In genomic region chr6:157225575-157225995, GRCh38 we compare ENCODE assay signal across 16 cellular contexts.
DNase-seq lines count a peak whose midpoint lies in the region; ATAC-seq, FAIRE-seq and TF ChIP-seq lines count a peak whose summit lies in the region.
"Had no signal": no experiment of that assay in that cellular context is flagged by ENCODE, and none has a peak within 500 bp of the region (broad histone marks: within the 10 kb centered on the region; RNA-seq: fewer than 3 reads in every experiment).

No MANE protein-coding gene starts in this region.

- no peak overlapping the region for H3K23ac ChIP-seq in neuronal stem cell (ENCODE audit: low read depth, low read length, poor library complexity)

- H3K36me3 ChIP-seq in astrocyte (ENCODE audit: insufficient read depth, low read length) (no peaks in the 10 kb centered on the region), heart right ventricle (no peaks in the 10 kb centered on the region), neuronal stem cell (replicated peaks in 1 of 2; ENCODE audit: control insufficient read depth in 2 of 2, insufficient read depth in 2 of 2, low read length in 2 of 2) (peaks cover 0 to 2% of the 10 kb centered on the region in 2 donors), tibial artery (no peaks in the 10 kb centered on the region), body of pancreas (replicated peaks in 1 of 2; ENCODE audit: insufficient read depth in 1 of 2, low read depth in 2 of 2) (no peaks in the 10 kb centered on the region)

- H3K4me3 ChIP-seq in astrocyte (ENCODE audit: insufficient read depth, low read depth, low read length) (no peak overlapping the region), heart right ventricle (no peak overlapping the region), neuronal stem cell (ENCODE audit: low read length in 2 of 2) (no peak overlapping the region), tibial artery (no peak overlapping the region), body of pancreas (no peak overlapping the region)

- peak overlapping the region; percentile 3 for H2BK5ac ChIP-seq in neuronal stem cell (ENCODE audit: low read length)

- H2BK120ac ChIP-seq in neuronal stem cell (ENCODE audit: low read depth, low read length): no peak overlapping the region

- DNase-seq in astrocyte (ENCODE audit: low read depth) (no peak), heart right ventricle (no peak), neuronal stem cell (ENCODE audit: low spot score) (no peak), tibial artery (peak in 1 of 2 donors; percentile 79), body of pancreas (no peak)
- DNase-seq: activated CD4-positive, alpha-beta T cell treated with anti-CD3 and anti-CD28 coated beads for 48 hours; activated naive CD8-positive, alpha-beta T cell treated with anti-CD3 and anti-CD28 coated beads, Interleukin-2, amount 10 ng/mL, durations not matched to agents 7 days and 5 days; activated T-cell treated with anti-CD3 and anti-CD28 coated beads, Interleukin-2, amount 50 U/mL, for 24 hours; naive thymus-derived CD4-positive, alpha-beta T cell; NCI-H1092 treated with DMSO at 0.1 percent for 48 hours; stimulated activated CD4-positive, alpha-beta T cell treated with anti-CD3 and anti-CD28 coated beads, Interleukin-4, amount 100 ng/mL, for 4 hours; T1000 had no signal

- FAIRE-seq in astrocyte (lab: Jason Lieb, UNC): no peak

- no peak overlapping the region for H3K9ac ChIP-seq in astrocyte (ENCODE audit: low read length)
- H3K9ac ChIP-seq in neuronal stem cell (ENCODE audit: low read depth, low read length, poor library complexity): peak overlapping the region; percentile 50

- peak overlapping the region; percentile 21 for H3K27ac ChIP-seq in astrocyte (ENCODE audit: low read depth, low read length)
- peak overlapping the region; percentile 20 to 77 (median 66) for H3K27ac ChIP-seq in heart right ventricle
- no peak overlapping the region for H3K27ac ChIP-seq in neuronal stem cell (replicated peaks; ENCODE audit: low read length)
- H3K27ac ChIP-seq in tibial artery: peak overlapping the region; percentile 83 to 87
- H3K27ac ChIP-seq in body of pancreas: peak overlapping the region in 2 of 4 donors; percentile 33 to 53

- H2AFZ ChIP-seq in astrocyte (ENCODE audit: low read depth, low read length) (no peak overlapping the region), neuronal stem cell (ENCODE audit: low read length) (no peak overlapping the region)

- peak in 6 of 8 donors; percentile 15 to 42 (median 22) for ATAC-seq in heart right ventricle
- no peak for ATAC-seq in HG03354 (IDR thresholded peaks at IDR 0.05; ENCODE audit: poor library complexity, severe bottlenecking, unreplicated experiment)
- no peak for ATAC-seq in GM21381 (IDR thresholded peaks at IDR 0.05; ENCODE audit: unreplicated experiment)
- no peak for ATAC-seq in body of pancreas
- no peak for ATAC-seq in GM19463 (IDR thresholded peaks at IDR 0.05; ENCODE audit: unreplicated experiment)
- ATAC-seq: naive thymus-derived CD4-positive, alpha-beta T cell had no signal

- TF ChIP-seq POLR2A in body of pancreas (IDR thresholded peaks at IDR 0.05): no peak

- H3K14ac ChIP-seq in neuronal stem cell (ENCODE audit: low read length): no peak overlapping the region

- H3K9me3 Mint-ChIP-seq in astrocyte (ENCODE audit: unreplicated experiment): peaks cover 3% of the 10 kb centered on the region
- H3K9me3 Mint-ChIP-seq: activated naive CD8-positive, alpha-beta T cell treated with anti-CD3 and anti-CD28 coated beads, Interleukin-2, amount 10 ng/mL, durations not matched to agents 7 days and 5 days; activated T-cell treated with anti-CD3 and anti-CD28 coated beads, Interleukin-2, amount 50 U/mL, for 24 hours; IgD-negative memory B cell; naive thymus-derived CD4-positive, alpha-beta T cell had no signal

- peak overlapping the region; percentile 25 for H2BK15ac ChIP-seq in neuronal stem cell (ENCODE audit: low read length)

- H3K9me3 ChIP-seq in astrocyte (ENCODE audit: insufficient read depth, low read depth, low read length) (no peaks in the 10 kb centered on the region), heart right ventricle (no peaks in the 10 kb centered on the region), neuronal stem cell (replicated peaks in 1 of 2; ENCODE audit: control insufficient read depth in 2 of 2, insufficient read depth in 1 of 2, low read depth in 1 of 2, low read length in 2 of 2) (peaks cover 0 to 6% of the 10 kb centered on the region in 2 donors), tibial artery (no peaks in the 10 kb centered on the region), body of pancreas (no peaks in the 10 kb centered on the region)

- H3K4me3 Mint-ChIP-seq in astrocyte (ENCODE audit: unreplicated experiment): no peak overlapping the region
- H3K4me3 Mint-ChIP-seq: activated naive CD8-positive, alpha-beta T cell treated with anti-CD3 and anti-CD28 coated beads, Interleukin-2, amount 10 ng/mL, durations not matched to agents 7 days and 5 days; activated T-cell treated with anti-CD3 and anti-CD28 coated beads, Interleukin-2, amount 50 U/mL, for 24 hours; IgD-negative memory B cell had no signal

- no peaks in the 10 kb centered on the region for H3K27me3 ChIP-seq in astrocyte (ENCODE audit: insufficient read depth, low read length)
- H3K27me3 ChIP-seq in heart right ventricle: no peaks in the 10 kb centered on the region
- H3K27me3 ChIP-seq in neuronal stem cell (ENCODE audit: control insufficient read depth in 3 of 3, insufficient read depth in 3 of 3, low read depth in 1 of 3, low read length in 3 of 3): peaks cover 0 to under 1% (median 0%) of the 10 kb centered on the region in 3 experiments
- no peaks in the 10 kb centered on the region for H3K27me3 ChIP-seq in tibial artery
- H3K27me3 ChIP-seq in body of pancreas: no peaks in the 10 kb centered on the region

- peaks cover 3% of the 10 kb centered on the region for H3K79me1 ChIP-seq in neuronal stem cell (ENCODE audit: low read depth, low read length)

- H3K4ac ChIP-seq in neuronal stem cell (ENCODE audit: low read length): peak overlapping the region; percentile 19

- peaks cover 4% of the 10 kb centered on the region for H3K27me3 Mint-ChIP-seq in astrocyte (ENCODE audit: low read depth, unreplicated experiment)

- H3K27ac Mint-ChIP-seq in astrocyte (ENCODE audit: unreplicated experiment): no peak overlapping the region
- H3K27ac Mint-ChIP-seq: activated naive CD8-positive, alpha-beta T cell treated with anti-CD3 and anti-CD28 coated beads, Interleukin-2, amount 10 ng/mL, durations not matched to agents 7 days and 5 days; activated T-cell treated with anti-CD3 and anti-CD28 coated beads, Interleukin-2, amount 50 U/mL, for 24 hours; IgD-negative memory B cell had no signal

- H4K8ac ChIP-seq in neuronal stem cell (ENCODE audit: low read depth, low read length): no peak overlapping the region

- H3K36me3 Mint-ChIP-seq in astrocyte (ENCODE audit: low read depth, unreplicated experiment): peaks cover 15% of the 10 kb centered on the region
- H3K36me3 Mint-ChIP-seq: activated naive CD8-positive, alpha-beta T cell treated with anti-CD3 and anti-CD28 coated beads, Interleukin-2, amount 10 ng/mL, durations not matched to agents 7 days and 5 days; naive thymus-derived CD4-positive, alpha-beta T cell had no signal

- no peak overlapping the region for H4K91ac ChIP-seq in neuronal stem cell (ENCODE audit: low read depth, low read length, poor library complexity)

- H3K4me1 ChIP-seq in astrocyte (ENCODE audit: insufficient read depth, low read length) (peaks cover 10% of the 10 kb centered on the region), heart right ventricle (peaks cover 0 to 45% (median 17%) of the 10 kb centered on the region in 9 donors), neuronal stem cell (ENCODE audit: control insufficient read depth in 2 of 2, insufficient read depth in 1 of 2, low read depth in 1 of 2, low read length in 2 of 2) (peaks cover 12 to 18% of the 10 kb centered on the region in 2 donors), tibial artery (peaks cover 0 to 96% (median 71%) of the 10 kb centered on the region in 4 donors), body of pancreas (peaks cover 18% of the 10 kb centered on the region)

- no peak overlapping the region for H2BK12ac ChIP-seq in neuronal stem cell (ENCODE audit: low read length)

- 88 to 89% methylated on average over 12 of the region's 12 CpGs for WGBS in heart right ventricle, 2 donors
- no CpG with 5 or more reads among the region's 12 CpGs for WGBS in neuronal stem cell (ENCODE audit: extremely low coverage in 2 of 2, insufficient read length in 2 of 2, insufficient replicate concordance in 1 of 2), 2 donors
- WGBS in body of pancreas, 2 donors: 90 to 93% methylated on average over 12 of the region's 12 CpGs

- no peaks in the 10 kb centered on the region for H4K20me1 ChIP-seq in astrocyte (ENCODE audit: insufficient read depth, low read length)

- H2AK5ac ChIP-seq in neuronal stem cell (ENCODE audit: low read depth, low read length): peak overlapping the region; percentile 89

- no peaks in the 10 kb centered on the region for H3K79me2 ChIP-seq in astrocyte (ENCODE audit: insufficient read depth, low read length)

- peak overlapping the region; percentile 88 for H3K18ac ChIP-seq in neuronal stem cell (ENCODE audit: low read length)

- intact Hi-C loops in heart right ventricle (cut with DNase I) (loop anchor here in 5 of 10 donors (5.0 to 10.0 kb wide), 2 partner anchors 47 to 49 kb away; no protein-coding TSS in a partner anchor), tibial artery (cut with DNase I; ENCODE audit: low total_unique reads) (no loop called here), body of pancreas (cut with DNase I) (no loop called here)

- peaks cover 12% of the 10 kb centered on the region for H3K4me1 Mint-ChIP-seq in astrocyte (ENCODE audit: low read depth, unreplicated experiment)

- H3K4me2 ChIP-seq in astrocyte (ENCODE audit: low read length) (no peak overlapping the region), neuronal stem cell (ENCODE audit: insufficient read depth, low read length, poor library complexity, severe bottlenecking) (no peak overlapping the region)

- TF ChIP-seq CTCF in astrocyte (IDR thresholded peaks at IDR 0.05; ENCODE audit: insufficient read depth, low read depth, low read length) (no peak), heart right ventricle (IDR thresholded peaks at IDR 0.05) (no peak), tibial artery (IDR thresholded peaks at IDR 0.05) (no peak), body of pancreas (IDR thresholded peaks at IDR 0.05) (no peak)

Comparison
In these comparisons a context has a peak if more than half of its experiments do, and no peak if none do; other contexts are left out.
1. ATAC-seq: peak in heart right ventricle (6 of 8); none in HG03354 (single experiment), GM21381 (single experiment), body of pancreas (single experiment) and GM19463 (single experiment).